In genomic region chr17:76528528-76529223, GRCh38 we compare ENCODE assay signal across 8 cellular contexts. TPM values are rescaled to one million over a fixed set of nuclear protein-coding genes. Genes with fewer than 3 reads are reported as not detected.
A peak's percentile ranks its signal among the peaks of the same experiment; 100 is the strongest.
DNase-seq lines count a peak whose midpoint lies in the region; ATAC-seq and TF ChIP-seq lines count a peak whose summit lies in the region.

No MANE protein-coding gene starts in this region.

- no peaks in the 10 kb centered on the region for H3K36me3 ChIP-seq in heart right ventricle

- peak overlapping the region; percentile 93 to 99 (median 96) for H3K27ac ChIP-seq in heart right ventricle

- no peaks in the 10 kb centered on the region for H3K36me3 Mint-ChIP-seq in activated naive CD8-positive, alpha-beta T cell treated with anti-CD3 and anti-CD28 coated beads, Interleukin-2, amount 10 ng/mL, durations not matched to agents 7 days and 5 days
- H3K36me3 Mint-ChIP-seq in stimulated activated effector memory CD8-positive, alpha-beta T cell treated with anti-CD3 and anti-CD28 coated beads, Interleukin-12 subunit alpha, Interleukin-12 subunit beta, amount 100 ng/mL, for 72 hours: no peaks in the 10 kb centered on the region

- H3K4me3 ChIP-seq in GM12875 (ENCODE audit: low read depth, low read length) (peak overlapping the region; percentile 36), heart right ventricle (peak overlapping the region in 9 of 10 donors; percentile 20 to 49 (median 35))

- ATAC-seq in activated naive CD8-positive, alpha-beta T cell treated with anti-CD3 and anti-CD28 coated beads, Interleukin-2, amount 10 ng/mL, durations not matched to agents 7 days and 5 days (ENCODE audit: low read depth): peak; percentile 25
- ATAC-seq in heart right ventricle: peak; percentile 15 to 51 (median 34)
- ATAC-seq in stimulated activated effector memory CD8-positive, alpha-beta T cell treated with anti-CD3 and anti-CD28 coated beads, Interleukin-12 subunit alpha, Interleukin-12 subunit beta, amount 100 ng/mL, for 72 hours: no peak
- no peak for ATAC-seq in GM21360 (IDR thresholded peaks at IDR 0.05; ENCODE audit: unreplicated experiment)

- intact Hi-C loops in heart right ventricle (cut with DNase I): loop anchor here in 2 of 10 donors (10.0 kb wide), 1 partner anchor 96 kb away; no protein-coding TSS in a partner anchor

- WGBS in heart right ventricle, 2 donors: 38 to 52% methylated on average over 31 of the region's 31 CpGs

- peak; percentile 24; the same call in 1 of the 2 replicates for TF ChIP-seq CTCF in GM12875 (IDR thresholded peaks at IDR 0.05; ENCODE audit: borderline replicate concordance, insufficient read depth, low read depth, low read length)
- TF ChIP-seq CTCF in heart right ventricle (IDR thresholded peaks at IDR 0.05): peak in 4 of 9 donors; percentile 22 to 37 (median 32)

- H3K9me3 Mint-ChIP-seq in activated naive CD8-positive, alpha-beta T cell treated with anti-CD3 and anti-CD28 coated beads, Interleukin-2, amount 10 ng/mL, durations not matched to agents 7 days and 5 days: no peaks in the 10 kb centered on the region
- H3K9me3 Mint-ChIP-seq in stimulated activated effector memory CD8-positive, alpha-beta T cell treated with anti-CD3 and anti-CD28 coated beads, Interleukin-12 subunit alpha, Interleukin-12 subunit beta, amount 100 ng/mL, for 72 hours: no peaks in the 10 kb centered on the region

- peaks cover 14% of the 10 kb centered on the region for H3K4me1 Mint-ChIP-seq in activated naive CD8-positive, alpha-beta T cell treated with anti-CD3 and anti-CD28 coated beads, Interleukin-2, amount 10 ng/mL, durations not matched to agents 7 days and 5 days
- H3K4me1 Mint-ChIP-seq in stimulated activated effector memory CD8-positive, alpha-beta T cell treated with anti-CD3 and anti-CD28 coated beads, Interleukin-12 subunit alpha, Interleukin-12 subunit beta, amount 100 ng/mL, for 72 hours: peaks cover 24% of the 10 kb centered on the region

- H3K27me3 ChIP-seq in heart right ventricle: no peaks in the 10 kb centered on the region

- peak overlapping the region; percentile 83 for H3K27ac Mint-ChIP-seq in activated naive CD8-positive, alpha-beta T cell treated with anti-CD3 and anti-CD28 coated beads, Interleukin-2, amount 10 ng/mL, durations not matched to agents 7 days and 5 days
- H3K27ac Mint-ChIP-seq in stimulated activated effector memory CD8-positive, alpha-beta T cell treated with anti-CD3 and anti-CD28 coated beads, Interleukin-12 subunit alpha, Interleukin-12 subunit beta, amount 100 ng/mL, for 72 hours: peak overlapping the region; percentile 50

- POLR2A ChIA-PET in activated naive CD8-positive, alpha-beta T cell treated with anti-CD3 and anti-CD28 coated beads, Interleukin-2, amount 10 ng/mL, durations not matched to agents 7 days and 5 days (lab: Charles Lee): interaction anchor here (1.0 to 1.6 kb wide), 5 partner anchors 8 to 143 kb away, joined by 3 to 6 read pairs (median 5); partner anchors contain the start of gene PRCD

- DNase-seq in activated naive CD8-positive, alpha-beta T cell treated with anti-CD3 and anti-CD28 coated beads, Interleukin-2, amount 10 ng/mL, durations not matched to agents 7 days and 5 days: no peak
- DNase-seq in heart right ventricle (peak; percentile 64 to 73), dedifferentiated amniotic fluid mesenchymal stem cell (ENCODE audit: extremely low spot score) (no peak), hepatic stellate cell (ENCODE audit: low spot score) (no peak), HuH-7 (ENCODE audit: low spot score) (no peak)
- DNase-seq in stimulated activated effector memory CD8-positive, alpha-beta T cell treated with anti-CD3 and anti-CD28 coated beads, Interleukin-12 subunit alpha, Interleukin-12 subunit beta, amount 100 ng/mL, for 72 hours (ENCODE audit: low spot score in 2 of 2): no peak

- H3K4me1 ChIP-seq in heart right ventricle: peaks cover 42 to 77% (median 65%) of the 10 kb centered on the region in 9 donors

- peak overlapping the region; percentile 70 for H3K4me3 Mint-ChIP-seq in activated naive CD8-positive, alpha-beta T cell treated with anti-CD3 and anti-CD28 coated beads, Interleukin-2, amount 10 ng/mL, durations not matched to agents 7 days and 5 days
- H3K4me3 Mint-ChIP-seq in stimulated activated effector memory CD8-positive, alpha-beta T cell treated with anti-CD3 and anti-CD28 coated beads, Interleukin-12 subunit alpha, Interleukin-12 subunit beta, amount 100 ng/mL, for 72 hours: peak overlapping the region; percentile 53

- peaks cover under 1% of the 10 kb centered on the region for H3K27me3 Mint-ChIP-seq in activated naive CD8-positive, alpha-beta T cell treated with anti-CD3 and anti-CD28 coated beads, Interleukin-2, amount 10 ng/mL, durations not matched to agents 7 days and 5 days

- no peaks in the 10 kb centered on the region for H3K9me3 ChIP-seq in heart right ventricle

RNA-seq across cellular contexts. Expression of gene CYGB, which starts 8.8 kb away (rescaled TPM):
- total RNA-seq in activated naive CD8-positive, alpha-beta T cell treated with anti-CD3 and anti-CD28 coated beads, Interleukin-2, amount 10 ng/mL, durations not matched to agents 7 days and 5 days: under 1 TPM in 1 of 2 experiments, not detected in 1; 0.37 TPM
- 10 to 100 TPM in 9 of 10 donors, 1 to 10 TPM in 1; 9.3 to 50.5 (median 17.9) TPM for total RNA-seq in heart right ventricle
- polyA plus RNA-seq in heart right ventricle: 10 to 100 TPM; 36.0 to 57.7 TPM

RNA-seq across cellular contexts. Expression of gene PRCD, which starts 11.2 kb away (rescaled TPM):
- 1 to 10 TPM in 1 of 2 experiments, under 1 TPM in 1; 0.78 to 1.1 TPM for total RNA-seq in activated naive CD8-positive, alpha-beta T cell treated with anti-CD3 and anti-CD28 coated beads, Interleukin-2, amount 10 ng/mL, durations not matched to agents 7 days and 5 days
- 1 to 10 TPM; 1.5 to 5.4 (median 2.4) TPM for total RNA-seq in heart right ventricle
- 10 to 100 TPM in 1 of 2 donors, 1 to 10 TPM in 1; 3.7 to 17.3 TPM for polyA plus RNA-seq in heart right ventricle

RNA-seq across cellular contexts. Expression of gene RHBDF2, which starts 27.5 kb away (rescaled TPM):
- 10 to 100 TPM; 65.1 to 67.2 TPM for total RNA-seq in activated naive CD8-positive, alpha-beta T cell treated with anti-CD3 and anti-CD28 coated beads, Interleukin-2, amount 10 ng/mL, durations not matched to agents 7 days and 5 days
- 10 to 100 TPM in 4 of 10 donors, 1 to 10 TPM in 6; 6.5 to 33.1 (median 7.7) TPM for total RNA-seq in heart right ventricle
- 10 to 100 TPM; 13.5 to 27.0 TPM for polyA plus RNA-seq in heart right ventricle

RNA-seq across cellular contexts. Expression of gene ST6GALNAC2, which starts 57.0 kb away (rescaled TPM):
- total RNA-seq in activated naive CD8-positive, alpha-beta T cell treated with anti-CD3 and anti-CD28 coated beads, Interleukin-2, amount 10 ng/mL, durations not matched to agents 7 days and 5 days: 1 to 10 TPM; 3.4 to 3.9 TPM
- 1 to 10 TPM; 3.7 to 8.4 (median 6.1) TPM for total RNA-seq in heart right ventricle
- polyA plus RNA-seq in heart right ventricle: 1 to 10 TPM; 1.5 to 4.5 TPM

Comparison
In these comparisons a context has a peak if more than half of its experiments do, and no peak if none do; other contexts are left out.
1. ATAC-seq: peak in activated naive CD8-positive, alpha-beta T cell treated with anti-CD3 and anti-CD28 coated beads, Interleukin-2, amount 10 ng/mL, durations not matched to agents 7 days and 5 days (single experiment) and heart right ventricle (8 of 8); none in stimulated activated effector memory CD8-positive, alpha-beta T cell treated with anti-CD3 and anti-CD28 coated beads, Interleukin-12 subunit alpha, Interleukin-12 subunit beta, amount 100 ng/mL, for 72 hours (single experiment) and GM21360 (single experiment).
2. DNase-seq: peak in heart right ventricle (2 of 2); none in activated naive CD8-positive, alpha-beta T cell treated with anti-CD3 and anti-CD28 coated beads, Interleukin-2, amount 10 ng/mL, durations not matched to agents 7 days and 5 days (single experiment), stimulated activated effector memory CD8-positive, alpha-beta T cell treated with anti-CD3 and anti-CD28 coated beads, Interleukin-12 subunit alpha, Interleukin-12 subunit beta, amount 100 ng/mL, for 72 hours (0 of 2), dedifferentiated amniotic fluid mesenchymal stem cell (single experiment), hepatic stellate cell (single experiment) and HuH-7 (single experiment).
3. RNA of gene CYGB, which starts 8.8 kb away (total RNA-seq): 9.3 to 50.5 TPM in heart right ventricle; 0.37 TPM in activated naive CD8-positive, alpha-beta T cell treated with anti-CD3 and anti-CD28 coated beads, Interleukin-2, amount 10 ng/mL, durations not matched to agents 7 days and 5 days; every median in the first group is over 4 times any median in the second.